In genomic region chrX:1052021-1052420, GRCh38 we compare ENCODE assay signal across 9 cellular contexts.
"Had no signal": no experiment of that assay in that cellular context is flagged by ENCODE, and none has a peak within 500 bp of the region (broad histone marks: within the 10 kb centered on the region; RNA-seq: fewer than 3 reads in every experiment).

No MANE protein-coding gene starts in this region.

- FAIRE-seq: H1, H54, HepG2 had no signal

- H3K4me3 ChIP-seq: GM23338 had no signal

- DNase-seq: H9, HCEC 1CT, HFFc6, KG1 had no signal

- H2AFZ ChIP-seq: GM23338 had no signal

- ATAC-seq: GM23338, HepG2 had no signal

- H3K4me2 ChIP-seq: GM23338 had no signal

- H3K27ac ChIP-seq: HL-60 had no signal
